1 cellular context compared by ENCODE assay signal in genomic region chr1:172359531-172359991, GRCh38.
A peak's percentile ranks its signal among the peaks of the same experiment; 100 is the strongest.
TF ChIP-seq lines count a peak whose summit lies in the region.

No MANE protein-coding gene starts in this region.

TF ChIP-seq in HEK293, 187 proteins besides CTCF, POLR2A, EP300 and RAD21 (continued from another document and continues in another):
- TF ChIP-seq ZNF513 (tag by site-specific recombination; IDR thresholded peaks at IDR 0.05) (no peak), ZNF324 (tag by site-specific recombination; IDR thresholded peaks at IDR 0.05) (no peak), GLIS1 (tag by site-specific recombination; IDR thresholded peaks at IDR 0.05) (peak; percentile 37), ZNF292 (tag by site-specific recombination; IDR thresholded peaks at IDR 0.05; ENCODE audit: borderline replicate concordance, low read depth) (no peak), FEZF1 (tag by site-specific recombination; IDR thresholded peaks at IDR 0.05) (peak; percentile 96), ZNF24 (tag by site-specific recombination; IDR thresholded peaks at IDR 0.05) (0 out of 2 replicates have a peak, but pooled peaks have one; percentile 39), ZXDB (tag by site-specific recombination; IDR thresholded peaks at IDR 0.05) (peak; percentile 55), ZNF426 (tag by site-specific recombination; IDR thresholded peaks at IDR 0.05) (no peak), OSR2 (tag by site-specific recombination; IDR thresholded peaks at IDR 0.05) (peak; percentile 77), ZNF558 (tag by site-specific recombination; IDR thresholded peaks at IDR 0.05) (0 out of 2 replicates have a peak, but pooled peaks have one; percentile 28), OVOL3 (tag by site-specific recombination; IDR thresholded peaks at IDR 0.05) (peak; percentile 82), WT1 (tag by site-specific recombination; IDR thresholded peaks at IDR 0.05) (peak; percentile 69; the same call in 1 of the 2 replicates), ZBTB11 (tag by site-specific recombination; conservative IDR thresholded peaks at IDR 0.05; ENCODE audit: low read depth) (no peak), ZNF391 (tag by site-specific recombination; IDR thresholded peaks at IDR 0.05; ENCODE audit: borderline replicate concordance, low read depth) (peak; percentile 30; the same call in 1 of the 2 replicates), ZNF76 (tag by site-specific recombination; IDR thresholded peaks at IDR 0.05; ENCODE audit: borderline replicate concordance, low read depth) (no peak), PRDM4 (tag by site-specific recombination; IDR thresholded peaks at IDR 0.05) (peak; percentile 75), TSHZ1 (tag by site-specific recombination; IDR thresholded peaks at IDR 0.05; ENCODE audit: borderline replicate concordance) (peak; percentile 78), ZNF600 (tag by site-specific recombination; IDR thresholded peaks at IDR 0.05) (peak; percentile 83), GLI2 (tag by site-specific recombination; IDR thresholded peaks at IDR 0.05; ENCODE audit: borderline replicate concordance, low read depth) (peak; percentile 47; the same call in 1 of the 2 replicates), HOXD13 (CRISPR knock-in tag; IDR thresholded peaks at IDR 0.05; ENCODE audit: borderline replicate concordance) (peak; percentile 90), ZNF596 (tag by site-specific recombination; IDR thresholded peaks at IDR 0.05) (0 out of 2 replicates have a peak, but pooled peaks have one; percentile 6), YY1 (tag by site-specific recombination; IDR thresholded peaks at IDR 0.05) (no peak), PRDM6 (tag by site-specific recombination; IDR thresholded peaks at IDR 0.05) (peak; percentile 99), ZNF580 (tag by site-specific recombination; IDR thresholded peaks at IDR 0.05) (peak; percentile 68; the same call in 1 of the 2 replicates), EGR2 (tag by site-specific recombination; IDR thresholded peaks at IDR 0.05; ENCODE audit: low read depth) (no peak), ZBTB21 (tag by site-specific recombination; IDR thresholded peaks at IDR 0.05) (no peak), ZNF843 (tag by site-specific recombination; IDR thresholded peaks at IDR 0.05) (peak; percentile 87), ZBTB17 (tag by site-specific recombination; IDR thresholded peaks at IDR 0.05) (peak; percentile 32; the same call in 1 of the 2 replicates), ZNF157 (tag by site-specific recombination; IDR thresholded peaks at IDR 0.05) (no peak), ZNF629 (tag by site-specific recombination; IDR thresholded peaks at IDR 0.05) (peak; percentile 76), ZNF394 (tag by site-specific recombination; IDR thresholded peaks at IDR 0.05; ENCODE audit: borderline replicate concordance) (peak; percentile 49; the same call in 1 of the 2 replicates), ZIC2 (tag by site-specific recombination; IDR thresholded peaks at IDR 0.05) (0 out of 2 replicates have a peak, but pooled peaks have one; percentile 14), ZSCAN30 (tag by site-specific recombination; IDR thresholded peaks at IDR 0.05) (peak; percentile 72; the same call in 1 of the 2 replicates), ZNF792 (tag by site-specific recombination; IDR thresholded peaks at IDR 0.05) (peak; percentile 98), IKZF3 (tag by site-specific recombination; IDR thresholded peaks at IDR 0.05) (peak; percentile 91), KLF8 (tag by site-specific recombination; IDR thresholded peaks at IDR 0.05) (peak; percentile 35; the same call in 1 of the 2 replicates), ZNF561 (tag by site-specific recombination; IDR thresholded peaks at IDR 0.05; ENCODE audit: borderline replicate concordance) (0 out of 2 replicates have a peak, but pooled peaks have one; percentile 39)
- TF ChIP-seq, protein P1, sequence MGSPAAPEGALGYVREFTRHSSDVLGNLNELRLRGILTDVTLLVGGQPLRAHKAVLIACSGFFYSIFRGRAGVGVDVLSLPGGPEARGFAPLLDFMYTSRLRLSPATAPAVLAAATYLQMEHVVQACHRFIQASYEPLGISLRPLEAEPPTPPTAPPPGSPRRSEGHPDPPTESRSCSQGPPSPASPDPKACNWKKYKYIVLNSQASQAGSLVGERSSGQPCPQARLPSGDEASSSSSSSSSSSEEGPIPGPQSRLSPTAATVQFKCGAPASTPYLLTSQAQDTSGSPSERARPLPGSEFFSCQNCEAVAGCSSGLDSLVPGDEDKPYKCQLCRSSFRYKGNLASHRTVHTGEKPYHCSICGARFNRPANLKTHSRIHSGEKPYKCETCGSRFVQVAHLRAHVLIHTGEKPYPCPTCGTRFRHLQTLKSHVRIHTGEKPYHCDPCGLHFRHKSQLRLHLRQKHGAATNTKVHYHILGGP (tag by site-specific recombination; IDR thresholded peaks at IDR 0.05) = peak; percentile 93
- TF ChIP-seq, protein P2, sequence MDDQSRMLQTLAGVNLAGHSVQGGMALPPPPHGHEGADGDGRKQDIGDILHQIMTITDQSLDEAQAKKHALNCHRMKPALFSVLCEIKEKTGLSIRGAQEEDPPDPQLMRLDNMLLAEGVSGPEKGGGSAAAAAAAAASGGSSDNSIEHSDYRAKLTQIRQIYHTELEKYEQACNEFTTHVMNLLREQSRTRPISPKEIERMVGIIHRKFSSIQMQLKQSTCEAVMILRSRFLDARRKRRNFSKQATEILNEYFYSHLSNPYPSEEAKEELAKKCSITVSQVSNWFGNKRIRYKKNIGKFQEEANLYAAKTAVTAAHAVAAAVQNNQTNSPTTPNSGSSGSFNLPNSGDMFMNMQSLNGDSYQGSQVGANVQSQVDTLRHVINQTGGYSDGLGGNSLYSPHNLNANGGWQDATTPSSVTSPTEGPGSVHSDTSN (CRISPR knock-in tag; IDR thresholded peaks at IDR 0.05) = no peak
- TF ChIP-seq, protein P3, sequence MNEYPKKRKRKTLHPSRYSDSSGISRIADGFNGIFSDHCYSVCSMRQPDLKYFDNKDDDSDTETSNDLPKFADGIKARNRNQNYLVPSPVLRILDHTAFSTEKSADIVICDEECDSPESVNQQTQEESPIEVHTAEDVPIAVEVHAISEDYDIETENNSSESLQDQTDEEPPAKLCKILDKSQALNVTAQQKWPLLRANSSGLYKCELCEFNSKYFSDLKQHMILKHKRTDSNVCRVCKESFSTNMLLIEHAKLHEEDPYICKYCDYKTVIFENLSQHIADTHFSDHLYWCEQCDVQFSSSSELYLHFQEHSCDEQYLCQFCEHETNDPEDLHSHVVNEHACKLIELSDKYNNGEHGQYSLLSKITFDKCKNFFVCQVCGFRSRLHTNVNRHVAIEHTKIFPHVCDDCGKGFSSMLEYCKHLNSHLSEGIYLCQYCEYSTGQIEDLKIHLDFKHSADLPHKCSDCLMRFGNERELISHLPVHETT (tag by site-specific recombination; IDR thresholded peaks at IDR 0.05) = peak; percentile 61; the same call in 1 of the 2 replicates
- TF ChIP-seq, protein P4, sequence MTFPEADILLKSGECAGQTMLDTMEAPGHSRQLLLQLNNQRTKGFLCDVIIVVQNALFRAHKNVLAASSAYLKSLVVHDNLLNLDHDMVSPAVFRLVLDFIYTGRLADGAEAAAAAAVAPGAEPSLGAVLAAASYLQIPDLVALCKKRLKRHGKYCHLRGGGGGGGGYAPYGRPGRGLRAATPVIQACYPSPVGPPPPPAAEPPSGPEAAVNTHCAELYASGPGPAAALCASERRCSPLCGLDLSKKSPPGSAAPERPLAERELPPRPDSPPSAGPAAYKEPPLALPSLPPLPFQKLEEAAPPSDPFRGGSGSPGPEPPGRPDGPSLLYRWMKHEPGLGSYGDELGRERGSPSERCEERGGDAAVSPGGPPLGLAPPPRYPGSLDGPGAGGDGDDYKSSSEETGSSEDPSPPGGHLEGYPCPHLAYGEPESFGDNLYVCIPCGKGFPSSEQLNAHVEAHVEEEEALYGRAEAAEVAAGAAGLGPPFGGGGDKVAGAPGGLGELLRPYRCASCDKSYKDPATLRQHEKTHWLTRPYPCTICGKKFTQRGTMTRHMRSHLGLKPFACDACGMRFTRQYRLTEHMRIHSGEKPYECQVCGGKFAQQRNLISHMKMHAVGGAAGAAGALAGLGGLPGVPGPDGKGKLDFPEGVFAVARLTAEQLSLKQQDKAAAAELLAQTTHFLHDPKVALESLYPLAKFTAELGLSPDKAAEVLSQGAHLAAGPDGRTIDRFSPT (tag by site-specific recombination; IDR thresholded peaks at IDR 0.05) = no peak
